Comparison of ENCODE assay signal across 16 cellular contexts in genomic region chr6:158226655-158227512, GRCh38. TPM values are rescaled to one million over a fixed set of nuclear protein-coding genes. Genes with fewer than 3 reads are reported as not detected.
DNase-seq lines count a peak whose midpoint lies in the region; ATAC-seq and TF ChIP-seq lines count a peak whose summit lies in the region.
"Had no signal": no experiment of that assay in that cellular context is flagged by ENCODE, and none has a peak within 500 bp of the region (broad histone marks: within the 10 kb centered on the region; RNA-seq: fewer than 3 reads in every experiment).

No MANE protein-coding gene starts in this region.

- CTCF ChIA-PET in Calu3 (lab: Charles Lee), result interaction anchor here (0.6 kb wide), 1 partner anchor 9 kb away, joined by 3 read pairs; no protein-coding TSS in a partner anchor

- H3K9me3 ChIP-seq in OCI-LY1 (ENCODE audit: low read length), result no peaks in the 10 kb centered on the region
- H3K9me3 ChIP-seq: psoas muscle had no signal

- H3F3A ChIP-seq in OCI-LY1 (ENCODE audit: insufficient read depth, low read length), result no peaks in the 10 kb centered on the region

- no peaks in the 10 kb centered on the region for H3K27me3 ChIP-seq in OCI-LY1 (ENCODE audit: insufficient read depth, low read length)

- H3K79me2 ChIP-seq in OCI-LY1 (ENCODE audit: insufficient read depth, low read length), result no peaks in the 10 kb centered on the region

- H3K4me3 Mint-ChIP-seq in Calu3 (ENCODE audit: low read depth, unreplicated experiment), result no peak overlapping the region
- H3K4me3 Mint-ChIP-seq: activated naive CD4-positive, alpha-beta T cell treated with anti-CD3 and anti-CD28 coated beads for 36 hours; CD8-positive, alpha-beta T cell; natural killer cell treated with Interleukin-12 subunit alpha and Interleukin-12 subunit beta and Interleukin-15 and Interleukin-18, amount 100 ng/mL, for 72 hours had no signal

- H3K4me2 ChIP-seq in OCI-LY1 (ENCODE audit: low read length), result no peak overlapping the region
- H3K4me2 ChIP-seq: smooth muscle cell had no signal

- no peaks in the 10 kb centered on the region for H3K36me3 ChIP-seq in OCI-LY1 (ENCODE audit: insufficient read depth, low read length)

- H3K27ac ChIP-seq in OCI-LY1 (ENCODE audit: low read depth, low read length, poor library complexity, severe bottlenecking), result peak overlapping the region; percentile 17
- H3K27ac ChIP-seq: psoas muscle had no signal

- H3K9ac ChIP-seq in OCI-LY1 (ENCODE audit: low read length), result no peak overlapping the region

- no peaks in the 10 kb centered on the region for H4K20me1 ChIP-seq in OCI-LY1 (ENCODE audit: insufficient read depth, low read length)

- peaks cover 11% of the 10 kb centered on the region for H3K36me3 Mint-ChIP-seq in Calu3 (ENCODE audit: insufficient read depth, unreplicated experiment)
- H3K36me3 Mint-ChIP-seq: natural killer cell treated with Interleukin-12 subunit alpha and Interleukin-12 subunit beta and Interleukin-15 and Interleukin-18, amount 100 ng/mL, for 72 hours had no signal

- H3K4me1 Mint-ChIP-seq in Calu3 (ENCODE audit: low read depth, unreplicated experiment), result no peaks in the 10 kb centered on the region

- no peak overlapping the region for H3K4me3 ChIP-seq in OCI-LY1 (ENCODE audit: low read depth, low read length, poor library complexity, severe bottlenecking)
- H3K4me3 ChIP-seq: psoas muscle, smooth muscle cell had no signal

- DNase-seq in ELF-1 (ENCODE audit: low read depth, low spot score), result peak; percentile 10
- peak in 1 of 2 donors; percentile 41 for DNase-seq in left colon
- DNase-seq in stimulated activated CD4-positive, alpha-beta T cell treated with anti-CD3 and anti-CD28 coated beads, Interleukin-12 subunit alpha, Interleukin-12 subunit beta, amount 100 ng/mL, for 4 hours, result no peak
- no peak for DNase-seq in NCI-H128 (lab: John Stamatoyannopoulos, UW; ENCODE audit: unreplicated experiment)
- no peak for DNase-seq in Calu3
- DNase-seq: activated CD4-positive, alpha-beta T cell treated with anti-CD3 and anti-CD28 coated beads, Interleukin-2, amount 50 U/mL, for 1 hour; activated naive CD4-positive, alpha-beta T cell treated with anti-CD3 and anti-CD28 coated beads for 36 hours; CD8-positive, alpha-beta T cell; hippocampal formation; NCI-H1417 treated with DMSO at 0.1 percent for 48 hours; NCI-H82; psoas muscle; stimulated activated CD4-positive, alpha-beta T cell treated with anti-CD3 and anti-CD28 coated beads, Interleukin-4, amount 100 ng/mL, for 4 hours had no signal

- BruUV-seq in Calu3 (replicated peaks; lab: Mats Ljungman, UMichigan), result no TSS peak

- H3K9me3 Mint-ChIP-seq in Calu3 (ENCODE audit: low read depth, unreplicated experiment), result no peaks in the 10 kb centered on the region
- H3K9me3 Mint-ChIP-seq: activated naive CD4-positive, alpha-beta T cell treated with anti-CD3 and anti-CD28 coated beads for 36 hours; CD8-positive, alpha-beta T cell; natural killer cell treated with Interleukin-12 subunit alpha and Interleukin-12 subunit beta and Interleukin-15 and Interleukin-18, amount 100 ng/mL, for 72 hours had no signal

- H3K4me1 ChIP-seq in OCI-LY1 (ENCODE audit: insufficient read depth, low read length, severe bottlenecking), result peaks cover 29% of the 10 kb centered on the region
- H3K4me1 ChIP-seq: psoas muscle had no signal

- H3K27ac Mint-ChIP-seq in Calu3 (ENCODE audit: unreplicated experiment), result no peak overlapping the region
- H3K27ac Mint-ChIP-seq: activated naive CD4-positive, alpha-beta T cell treated with anti-CD3 and anti-CD28 coated beads for 36 hours; CD8-positive, alpha-beta T cell; natural killer cell treated with Interleukin-12 subunit alpha and Interleukin-12 subunit beta and Interleukin-15 and Interleukin-18, amount 100 ng/mL, for 72 hours had no signal

- peak; percentile 44; the same call in 1 of the 2 replicates for TF ChIP-seq CTCF in OCI-LY1 (IDR thresholded peaks at IDR 0.05; ENCODE audit: low read length)
- TF ChIP-seq CTCF in Calu3 (IDR thresholded peaks at IDR 0.05; ENCODE audit: unreplicated experiment), result no peak

- intact Hi-C loops in left colon (cut with DNase I, micrococcal nuclease), result no loop called here
- intact Hi-C loops in Calu3 (cut with micrococcal nuclease; ENCODE audit: unreplicated experiment), result no loop called here

- ATAC-seq in left colon, result peak; percentile 93
- ATAC-seq: CD8-positive, alpha-beta T cell; natural killer cell treated with Interleukin-12 subunit alpha and Interleukin-12 subunit beta and Interleukin-15 and Interleukin-18, amount 100 ng/mL, for 72 hours; psoas muscle had no signal

- no peak overlapping the region for H2AFZ ChIP-seq in OCI-LY1 (ENCODE audit: low read length)

- no peaks in the 10 kb centered on the region for H3K27me3 Mint-ChIP-seq in Calu3 (ENCODE audit: unreplicated experiment)
- H3K27me3 Mint-ChIP-seq: natural killer cell treated with Interleukin-12 subunit alpha and Interleukin-12 subunit beta and Interleukin-15 and Interleukin-18, amount 100 ng/mL, for 72 hours had no signal

- no peaks in the 10 kb centered on the region for H3K9me2 ChIP-seq in OCI-LY1 (ENCODE audit: low read depth, low read length)

RNA-seq across cellular contexts. Expression of gene GTF2H5, which starts 58.7 kb away (rescaled TPM):
- total RNA-seq in left colon, result 10 to 100 TPM; 11.2 to 14.2 TPM
- 25.0 and 26.7 TPM in 2 replicates for total RNA-seq in Calu3 (2022)

RNA-seq across cellular contexts. Expression of gene SERAC1, which starts 58.8 kb away (rescaled TPM):
- total RNA-seq in left colon (10 to 100 TPM in 1 of 2 donors, 1 to 10 TPM in 1; 8.7 to 13.0 TPM), Calu3 (2022) (5.5 and 5.9 TPM in 2 replicates)
